ENCODE assay signal across 22 cellular contexts in the genomic region with DNA sequence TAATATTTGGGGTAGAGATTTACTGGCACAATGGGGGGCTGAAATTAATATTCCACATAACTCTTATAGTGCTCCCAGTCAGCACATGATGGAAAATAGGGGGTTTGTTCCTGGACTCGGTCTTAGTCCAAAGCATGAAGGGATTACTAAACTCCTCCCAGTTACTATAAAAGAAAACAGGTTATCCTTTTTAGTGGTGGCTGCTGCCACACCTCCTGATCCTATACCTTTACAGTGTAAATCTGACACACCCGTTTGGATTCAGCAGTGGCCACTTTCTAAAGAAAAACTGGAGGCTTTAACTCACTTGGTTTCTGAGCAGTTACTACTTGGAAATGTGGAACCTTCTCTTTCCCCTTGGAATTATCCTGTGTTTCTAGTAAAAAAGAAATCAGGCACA.
"Had no signal": no experiment of that assay in that cellular context is flagged by ENCODE, and none has a peak within 500 bp of the region (broad histone marks: within the 10 kb centered on the region; RNA-seq: fewer than 3 reads in every experiment).

No MANE protein-coding gene starts in this region.

- H3K4me3 ChIP-seq: esophagus squamous epithelium, gastroesophageal sphincter, lung, psoas muscle, stomach, thoracic aorta had no signal

- ATAC-seq: effector memory CD8-positive, alpha-beta T cell; gastroesophageal sphincter; left ventricle myocardium superior; naive thymus-derived CD4-positive, alpha-beta T cell; psoas muscle; sciatic nerve had no signal

- H3K9me3 ChIP-seq: gastroesophageal sphincter, psoas muscle, thoracic aorta had no signal

- H3K4me1 ChIP-seq: psoas muscle had no signal

- H3K27me3 ChIP-seq: esophagus squamous epithelium, gastroesophageal sphincter, stomach had no signal

- DNase-seq: effector memory CD8-positive, alpha-beta T cell; esophagus squamous epithelium; foreskin fibroblast; glutamatergic neuron; immature natural killer cell; left ventricle myocardium superior; mesenchymal stem cell; midbrain; naive thymus-derived CD4-positive, alpha-beta T cell; nephron progenitor cell; psoas muscle; retina; stimulated activated CD4-positive, alpha-beta T cell treated with anti-CD3 and anti-CD28 coated beads, Interleukin-2, amount 100 ng/mL, for 24 hours; stimulated activated naive CD4-positive, alpha-beta T cell; stomach; substantia nigra; trophoblast cell had no signal

- H3K27ac ChIP-seq: epithelial cell of prostate, esophagus squamous epithelium, gastroesophageal sphincter, psoas muscle, stomach, thoracic aorta had no signal

- H3K36me3 ChIP-seq: esophagus squamous epithelium, gastroesophageal sphincter, stomach, thoracic aorta had no signal
